In the genomic region with DNA sequence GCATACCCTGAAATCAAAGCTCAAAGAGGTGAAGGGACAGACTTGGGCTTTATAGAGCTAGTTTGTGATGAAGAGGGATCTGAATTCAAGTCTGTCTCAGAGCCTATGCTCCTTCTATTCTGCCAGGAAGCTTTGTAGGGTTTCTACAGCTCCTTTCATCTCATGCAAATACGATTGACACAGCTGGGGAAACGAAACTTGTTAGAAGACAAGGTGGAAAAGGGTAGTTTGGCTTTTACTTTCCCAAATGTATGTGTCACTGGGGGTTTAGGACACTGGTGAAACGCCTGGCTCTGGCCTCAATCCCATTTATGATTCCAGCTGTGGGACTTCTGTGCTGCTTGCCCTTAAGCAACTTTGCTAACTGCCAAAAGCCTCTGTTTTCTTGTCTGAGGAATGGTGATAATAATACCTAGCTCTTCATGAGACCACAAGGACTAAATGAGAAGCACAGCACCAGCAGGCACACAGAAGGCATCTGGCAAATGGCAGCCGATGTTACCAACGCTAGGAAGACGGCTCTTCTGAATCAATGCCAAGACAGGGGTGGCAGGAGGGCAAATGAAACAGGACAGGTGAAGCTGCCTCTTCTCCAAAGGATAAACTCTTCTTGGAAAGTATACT, we compare ENCODE assay signal across 8 cellular contexts.
A peak's percentile ranks its signal among the peaks of the same experiment; 100 is the strongest.
DNase-seq lines count a peak whose midpoint lies in the region; ATAC-seq and TF ChIP-seq lines count a peak whose summit lies in the region.

No MANE protein-coding gene starts in this region.

- no peaks in the 10 kb centered on the region for H3K9me3 ChIP-seq in aorta (ENCODE audit: control insufficient read depth, low read length)

- ATAC-seq in GM18502 (IDR thresholded peaks at IDR 0.05; ENCODE audit: poor library complexity, unreplicated experiment), result peak; percentile 75
- peak; percentile 72 for ATAC-seq in GM21381 (IDR thresholded peaks at IDR 0.05; ENCODE audit: unreplicated experiment)
- peak; percentile 79 for ATAC-seq in HG03354 (IDR thresholded peaks at IDR 0.05; ENCODE audit: poor library complexity, severe bottlenecking, unreplicated experiment)
- ATAC-seq in aorta (ENCODE audit: low FRiP score), result no peak
- ATAC-seq in Right ventricle myocardium superior (ENCODE audit: poor library complexity), result no peak

- H3K4me3 ChIP-seq in fibroblast of villous mesenchyme (ENCODE audit: low read depth, low read length) (no peak overlapping the region), aorta (ENCODE audit: low read length in 2 of 2) (no peak overlapping the region)

- no peaks in the 10 kb centered on the region for H3K36me3 ChIP-seq in aorta (ENCODE audit: control insufficient read depth in 1 of 2, insufficient read depth in 2 of 2, low read length in 1 of 2)

- H3K27me3 ChIP-seq in aorta (ENCODE audit: control insufficient read depth in 1 of 2, insufficient read depth in 2 of 2, low read length in 1 of 2), result no peaks in the 10 kb centered on the region

- DNase-seq in fibroblast of villous mesenchyme (ENCODE audit: low read depth) (peak; percentile 59), aorta (no peak), foreskin melanocyte (no peak), Right ventricle myocardium superior (no peak)
- DNase-seq in NK-92 treated with Interleukin-12 subunit alpha and Interleukin-12 subunit beta, amount 100 ng/mL, for 24 hours (lab: John Stamatoyannopoulos, UW), result no peak

- intact Hi-C loops in aorta (cut with DNase I), result no loop called here
- intact Hi-C loops in Right ventricle myocardium superior (cut with DNase I), result no loop called here

- H3K27ac ChIP-seq in aorta (ENCODE audit: low read depth in 1 of 2, low read length in 2 of 2), result no peak overlapping the region

- peaks cover 5 to 10% of the 10 kb centered on the region in 2 donors for H3K4me1 ChIP-seq in aorta (ENCODE audit: control insufficient read depth in 1 of 2, insufficient read depth in 2 of 2, low read length in 2 of 2)

- WGBS in aorta, 2 donors, result 84 to 87% methylated on average over 6 of the region's 6 CpGs

- TF ChIP-seq CTCF in fibroblast of villous mesenchyme (IDR thresholded peaks at IDR 0.05; ENCODE audit: insufficient read depth, low read depth, low read length), result no peak

Comparison
In these comparisons a context has a peak if more than half of its experiments do, and no peak if none do; other contexts are left out.
1. ATAC-seq: peak in GM18502 (single experiment), GM21381 (single experiment) and HG03354 (single experiment); none in aorta (single experiment) and Right ventricle myocardium superior (single experiment).